In genomic region chr1:41568204-41568603, GRCh38 we compare ENCODE assay signal across 17 cellular contexts.
DNase-seq lines count a peak whose midpoint lies in the region; ATAC-seq and TF ChIP-seq lines count a peak whose summit lies in the region.
"Had no signal": no experiment of that assay in that cellular context is flagged by ENCODE, and none has a peak within 500 bp of the region (broad histone marks: within the 10 kb centered on the region; RNA-seq: fewer than 3 reads in every experiment).

No MANE protein-coding gene starts in this region.

- H3K9ac ChIP-seq in DND-41 (ENCODE audit: low read depth, low read length) (no peak overlapping the region), SK-N-SH (no peak overlapping the region)
- H3K9ac ChIP-seq: BLaER1 treated with 17β-estradiol and CSF1 and Interleukin-3, amounts not matched to agents 10 nM and 100 nM had no signal

- H2AFZ ChIP-seq in DND-41 (ENCODE audit: low read depth, low read length) (no peak overlapping the region), SK-N-SH (ENCODE audit: low read depth) (no peak overlapping the region)

- no peak for TF ChIP-seq RAD21 in SK-N-SH (IDR thresholded peaks at IDR 0.05; ENCODE audit: low read length)

- peak overlapping the region; percentile 29; the same call in 1 of the 2 replicates for H3K27ac ChIP-seq in DND-41 (ENCODE audit: low read length)
- H3K27ac ChIP-seq in spleen: no peak overlapping the region
- no peak overlapping the region for H3K27ac ChIP-seq in SK-N-SH (ENCODE audit: low read depth in 2 of 2, low read length in 1 of 2)
- H3K27ac ChIP-seq: BLaER1 treated with 17β-estradiol and CSF1 and Interleukin-3, amounts not matched to agents 10 nM and 100 nM had no signal

- H3K4me1 Mint-ChIP-seq in activated T-cell treated with anti-CD3 and anti-CD28 coated beads, Interleukin-2, amount 50 U/mL, for 24 hours (ENCODE audit: low read depth): peaks cover 39% of the 10 kb centered on the region
- H3K4me1 Mint-ChIP-seq in endothelial cell (ENCODE audit: unreplicated experiment) (no peaks in the 10 kb centered on the region), CD14-positive monocyte (no peaks in the 10 kb centered on the region)

- H3F3A ChIP-seq in SK-N-SH (replicated peaks; ENCODE audit: insufficient read depth): no peaks in the 10 kb centered on the region

- H3K4me3 ChIP-seq in DND-41 (ENCODE audit: low read depth in 1 of 2, low read length in 2 of 2) (no peak overlapping the region), spleen (no peak overlapping the region), SK-N-SH (ENCODE audit: low read depth in 2 of 2, low read length in 1 of 2) (no peak overlapping the region)
- H3K4me3 ChIP-seq: BLaER1 treated with 17β-estradiol and CSF1 and Interleukin-3, amounts not matched to agents 10 nM and 100 nM; HAP-1 had no signal

- H3K9me3 ChIP-seq in DND-41 (ENCODE audit: insufficient read depth, low read length, severe bottlenecking): no peaks in the 10 kb centered on the region
- H3K9me3 ChIP-seq in spleen: no peaks in the 10 kb centered on the region
- H3K9me3 ChIP-seq in SK-N-SH: no peaks in the 10 kb centered on the region
- H3K9me3 ChIP-seq: BLaER1 treated with 17β-estradiol and CSF1 and Interleukin-3, amounts not matched to agents 10 nM and 100 nM; HAP-1 had no signal

- peaks cover 99% of the 10 kb centered on the region for H3K79me2 ChIP-seq in DND-41 (ENCODE audit: insufficient read depth, low read length)
- H3K79me2 ChIP-seq in SK-N-SH (ENCODE audit: insufficient read depth): no peaks in the 10 kb centered on the region

- TF ChIP-seq POLR2A in spleen (IDR thresholded peaks at IDR 0.05): no peak

- no peak overlapping the region for H3K4me3 Mint-ChIP-seq in activated T-cell treated with anti-CD3 and anti-CD28 coated beads, Interleukin-2, amount 50 U/mL, for 24 hours
- H3K4me3 Mint-ChIP-seq in endothelial cell (ENCODE audit: unreplicated experiment) (peak overlapping the region; percentile 5), CD14-positive monocyte (no peak overlapping the region)
- H3K4me3 Mint-ChIP-seq: CD4-positive, alpha-beta memory T cell; HFFc6 had no signal

- H3K27me3 ChIP-seq in DND-41 (ENCODE audit: insufficient read depth, low read length, poor library complexity) (no peaks in the 10 kb centered on the region), spleen (replicated peaks in 1 of 7) (no peaks in the 10 kb centered on the region), SK-N-SH (ENCODE audit: insufficient read depth) (no peaks in the 10 kb centered on the region)
- H3K27me3 ChIP-seq: BLaER1 treated with 17β-estradiol and CSF1 and Interleukin-3, amounts not matched to agents 10 nM and 100 nM had no signal

- H3K9me3 Mint-ChIP-seq in activated T-cell treated with anti-CD3 and anti-CD28 coated beads, Interleukin-2, amount 50 U/mL, for 24 hours: no peaks in the 10 kb centered on the region
- H3K9me3 Mint-ChIP-seq in endothelial cell (ENCODE audit: unreplicated experiment): no peaks in the 10 kb centered on the region
- no peaks in the 10 kb centered on the region for H3K9me3 Mint-ChIP-seq in CD14-positive monocyte
- H3K9me3 Mint-ChIP-seq: CD4-positive, alpha-beta memory T cell; HFFc6 had no signal

- peaks cover 84% of the 10 kb centered on the region for H4K20me1 ChIP-seq in DND-41 (ENCODE audit: insufficient read depth, low read length)
- no peaks in the 10 kb centered on the region for H4K20me1 ChIP-seq in SK-N-SH (ENCODE audit: insufficient read depth)

- H3K36me3 ChIP-seq in DND-41 (ENCODE audit: insufficient read depth, low read length) (peaks cover 97% of the 10 kb centered on the region), spleen (peaks cover 0 to 22% (median 0%) of the 10 kb centered on the region in 6 donors), SK-N-SH (replicated peaks in 1 of 2; ENCODE audit: control insufficient read depth in 1 of 2, insufficient read depth in 2 of 2, low read length in 1 of 2) (no peaks in the 10 kb centered on the region)
- H3K36me3 ChIP-seq: HAP-1 had no signal

- no peaks in the 10 kb centered on the region for H3K9me2 ChIP-seq in SK-N-SH

- CTCF ChIA-PET in SK-N-SH (lab: Yijun Ruan, JAX): interaction anchor here (1.1 kb wide), 2 partner anchors 52 to 229 kb away, joined by 3 to 4 read pairs; no protein-coding TSS in a partner anchor

- H3K4me1 ChIP-seq in DND-41 (ENCODE audit: insufficient read depth, low read length): peaks cover 4% of the 10 kb centered on the region; the same call in 1 of the 2 replicates
- H3K4me1 ChIP-seq in spleen: no peaks in the 10 kb centered on the region
- peaks cover 0 to 2% of the 10 kb centered on the region in 2 experiments; a peak in 1 of 4 replicates for H3K4me1 ChIP-seq in SK-N-SH (ENCODE audit: control insufficient read depth in 1 of 2, insufficient read depth in 2 of 2, low read depth in 1 of 2, low read length in 1 of 2)
- H3K4me1 ChIP-seq: HAP-1 had no signal

- no peaks in the 10 kb centered on the region for H3K27me3 Mint-ChIP-seq in activated T-cell treated with anti-CD3 and anti-CD28 coated beads, Interleukin-2, amount 50 U/mL, for 24 hours
- H3K27me3 Mint-ChIP-seq in endothelial cell (ENCODE audit: unreplicated experiment): peaks cover 8% of the 10 kb centered on the region
- H3K27me3 Mint-ChIP-seq in CD14-positive monocyte (ENCODE audit: low read depth in 3 of 3): peaks cover 0 to 5% (median 3%) of the 10 kb centered on the region in 3 donors
- H3K27me3 Mint-ChIP-seq: CD4-positive, alpha-beta memory T cell had no signal

- POLR2A ChIA-PET in SK-N-SH (lab: Yijun Ruan, JAX): no interaction called here

- H3K27ac Mint-ChIP-seq in activated T-cell treated with anti-CD3 and anti-CD28 coated beads, Interleukin-2, amount 50 U/mL, for 24 hours: peak overlapping the region; percentile 63
- H3K27ac Mint-ChIP-seq in endothelial cell (ENCODE audit: unreplicated experiment) (no peak overlapping the region), CD14-positive monocyte (no peak overlapping the region)
- H3K27ac Mint-ChIP-seq: CD4-positive, alpha-beta memory T cell; HFFc6 had no signal

- peak; percentile 22 for DNase-seq in activated T-cell treated with anti-CD3 and anti-CD28 coated beads, Interleukin-2, amount 50 U/mL, for 24 hours
- DNase-seq in activated T-cell treated with anti-CD3 and anti-CD28 coated beads, Interleukin-2, amount 50 U/mL, for 1 hour: no peak
- DNase-seq in DND-41 (no peak), endothelial cell (ENCODE audit: low spot score) (no peak), spleen (peak; percentile 0), CD14-positive monocyte (ENCODE audit: low spot score) (no peak), SK-N-SH (no peak)
- DNase-seq: ACHN; CD4-positive, alpha-beta memory T cell; COR-L47; DMS153; DMS79 treated with DMSO at 0.1 percent for 48 hours; GDM1; HFFc6 had no signal

- no peak for ATAC-seq in DND-41 (ENCODE audit: insufficient read depth, low read depth)
- no peak for ATAC-seq in HG03469 (IDR thresholded peaks at IDR 0.05; ENCODE audit: unreplicated experiment)

- TF ChIP-seq CTCF in DND-41 (IDR thresholded peaks at IDR 0.05; ENCODE audit: borderline replicate concordance, extremely low read depth, low read length, poor library complexity, severe bottlenecking) (no peak), endothelial cell (IDR thresholded peaks at IDR 0.05; ENCODE audit: unreplicated experiment) (no peak), spleen (IDR thresholded peaks at IDR 0.05 in 8 of 11, conservative IDR thresholded peaks at IDR 0.05 in 3 of 11) (no peak), CD14-positive monocyte (IDR thresholded peaks at IDR 0.05) (no peak), SK-N-SH (IDR thresholded peaks at IDR 0.05) (no peak)

- WGBS in spleen, 5 donors: 93 to 96% (median 95%) methylated on average over 9 of the region's 9 CpGs
- WGBS in SK-N-SH (ENCODE audit: low lambda C conversion rate): 84% methylated on average over 9 of the region's 9 CpGs

- H3K36me3 Mint-ChIP-seq in activated T-cell treated with anti-CD3 and anti-CD28 coated beads, Interleukin-2, amount 50 U/mL, for 24 hours (ENCODE audit: low read depth): peaks cover 98% of the 10 kb centered on the region
- H3K36me3 Mint-ChIP-seq in endothelial cell (ENCODE audit: low read depth, unreplicated experiment) (peaks cover 4% of the 10 kb centered on the region), CD14-positive monocyte (peaks cover 39 to 61% of the 10 kb centered on the region in 2 donors)

- H3K4me2 ChIP-seq in DND-41 (ENCODE audit: insufficient read depth, low read length) (no peak overlapping the region), SK-N-SH (no peak overlapping the region)

- intact Hi-C loops in spleen (cut with DNase I; ENCODE audit: low total_unique reads) (no loop called here), CD14-positive monocyte (cut with micrococcal nuclease) (no loop called here)

- no peak for TF ChIP-seq EP300 in SK-N-SH (IDR thresholded peaks at IDR 0.05; ENCODE audit: borderline replicate concordance in 1 of 2, low read depth in 1 of 2, low read length in 1 of 2)

TF ChIP-seq in SK-N-SH, 30 proteins besides CTCF, POLR2A, EP300 and RAD21:
- TF ChIP-seq PBX3 (IDR thresholded peaks at IDR 0.05): no peak
- no peak for TF ChIP-seq CHD2 (IDR thresholded peaks at IDR 0.05; ENCODE audit: low read length, partially characterized antibody)

Comparison
In these comparisons a context has a peak if more than half of its experiments do, and no peak if none do; other contexts are left out.
1. DNase-seq: peak in activated T-cell treated with anti-CD3 and anti-CD28 coated beads, Interleukin-2, amount 50 U/mL, for 24 hours (single experiment) and spleen (single experiment); none in activated T-cell treated with anti-CD3 and anti-CD28 coated beads, Interleukin-2, amount 50 U/mL, for 1 hour (single experiment), DND-41 (single experiment), endothelial cell (single experiment), CD14-positive monocyte (single experiment) and SK-N-SH (single experiment).